12 cellular contexts compared by ENCODE assay signal in the genomic region with DNA sequence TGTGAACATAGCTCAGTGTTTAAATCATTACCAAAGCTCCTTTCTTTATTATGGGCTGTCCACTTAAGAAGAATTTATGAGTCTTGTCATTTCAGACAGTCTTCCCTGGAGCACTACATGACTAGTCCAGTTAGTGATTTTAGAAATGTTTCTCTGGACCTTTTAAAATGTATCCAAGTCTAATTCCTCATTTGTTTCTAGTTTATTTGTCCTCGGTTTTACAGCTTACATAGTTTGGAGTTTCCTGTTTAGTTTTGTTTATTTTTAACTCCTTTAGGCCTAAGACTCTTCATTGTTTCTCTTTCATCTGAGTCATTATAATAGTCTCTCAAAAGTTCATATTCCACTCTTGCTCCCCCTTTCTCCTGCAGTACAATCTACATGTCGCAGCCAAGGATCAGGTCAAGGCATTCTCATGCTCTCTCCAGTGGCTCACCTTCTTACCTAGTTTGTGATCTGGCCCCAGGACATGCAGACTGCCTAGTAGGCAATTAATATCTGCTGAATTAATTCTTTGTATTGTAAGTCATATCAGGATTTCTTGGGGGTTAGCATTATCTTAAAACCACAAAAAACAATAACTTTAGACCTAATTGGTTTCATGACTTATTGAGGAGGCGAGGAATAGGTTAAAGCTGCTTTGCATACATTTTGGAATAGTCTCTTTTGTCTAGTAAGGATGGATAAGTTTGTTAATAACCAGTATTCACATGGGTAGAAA.
DNase-seq lines count a peak whose midpoint lies in the region; TF ChIP-seq lines count a peak whose summit lies in the region.
"Had no signal": no experiment of that assay in that cellular context is flagged by ENCODE, and none has a peak within 500 bp of the region (broad histone marks: within the 10 kb centered on the region; RNA-seq: fewer than 3 reads in every experiment).

No MANE protein-coding gene starts in this region.

- peaks cover 28% of the 10 kb centered on the region for H3F3A ChIP-seq in neural progenitor cell (ENCODE audit: low read depth)

- peak; percentile 37 for DNase-seq in GM04503 (ENCODE audit: low read depth)
- DNase-seq in LHCN-M2 (ENCODE audit: low read depth), result peak; percentile 20
- peak; percentile 32 for DNase-seq in dermis blood vessel endothelial cell
- DNase-seq in neural progenitor cell (ENCODE audit: low spot score), result no peak
- DNase-seq in vagina (ENCODE audit: extremely low spot score in 2 of 2), result no peak
- DNase-seq in stimulated activated CD8-positive, alpha-beta memory T cell treated with anti-CD3 and anti-CD28 coated beads, Interleukin-4, amount 100 ng/mL, for 48 hours, result no peak
- DNase-seq in DMS 273 treated with DMSO at 0.1 percent for 48 hours (lab: John Stamatoyannopoulos, UW), result no peak
- DNase-seq in NCI-H128 (lab: John Stamatoyannopoulos, UW; ENCODE audit: unreplicated experiment), result no peak
- DNase-seq: activated CD8-positive, alpha-beta T cell treated with anti-CD3 and anti-CD28 coated beads, Interleukin-2, amount 10 ng/mL, durations not matched to agents 7 days and 5 days; activated naive CD4-positive, alpha-beta T cell treated with Interleukin-2 at 50 U/mL for 16 hours; stimulated activated CD4-positive, alpha-beta T cell treated with anti-CD3 and anti-CD28 coated beads, Interleukin-4, amount 100 ng/mL, for 24 hours had no signal

- intact Hi-C loops in vagina (cut with DNase I), result no loop called here

- H3K4me3 ChIP-seq in neural progenitor cell (no peak overlapping the region), vagina (no peak overlapping the region)

- no peaks in the 10 kb centered on the region for H3K9me3 Mint-ChIP-seq in neural progenitor cell
- H3K9me3 Mint-ChIP-seq: memory B cell had no signal

- H3K4me1 Mint-ChIP-seq in neural progenitor cell, result peaks cover 33% of the 10 kb centered on the region

- no peak overlapping the region for H3K4me3 Mint-ChIP-seq in neural progenitor cell
- H3K4me3 Mint-ChIP-seq: activated CD8-positive, alpha-beta T cell treated with anti-CD3 and anti-CD28 coated beads, Interleukin-2, amount 10 ng/mL, durations not matched to agents 7 days and 5 days; memory B cell had no signal

- H3K36me3 Mint-ChIP-seq in neural progenitor cell, result peaks cover 5% of the 10 kb centered on the region
- H3K36me3 Mint-ChIP-seq: memory B cell had no signal

- H3K27ac Mint-ChIP-seq in neural progenitor cell, result no peak overlapping the region
- H3K27ac Mint-ChIP-seq: activated CD8-positive, alpha-beta T cell treated with anti-CD3 and anti-CD28 coated beads, Interleukin-2, amount 10 ng/mL, durations not matched to agents 7 days and 5 days had no signal

- H3K9me3 ChIP-seq in neural progenitor cell (ENCODE audit: low read depth) (no peaks in the 10 kb centered on the region), vagina (no peaks in the 10 kb centered on the region)

- peaks cover 66% of the 10 kb centered on the region for H4K20me1 ChIP-seq in neural progenitor cell (ENCODE audit: low read depth)

- peak overlapping the region; percentile 55 for H3K4me2 ChIP-seq in neural progenitor cell

- no peak overlapping the region for H3K9ac ChIP-seq in neural progenitor cell

- no peak for TF ChIP-seq POLR2A in vagina (IDR thresholded peaks at IDR 0.05)

- H3K36me3 ChIP-seq in neural progenitor cell, result peaks cover 2% of the 10 kb centered on the region
- H3K36me3 ChIP-seq in vagina, result no peaks in the 10 kb centered on the region

- no peak overlapping the region for H2AFZ ChIP-seq in neural progenitor cell (replicated peaks)

- H3K27me3 ChIP-seq in neural progenitor cell (no peaks in the 10 kb centered on the region), vagina (no peaks in the 10 kb centered on the region)

- no peaks in the 10 kb centered on the region for H3K27me3 Mint-ChIP-seq in neural progenitor cell (ENCODE audit: insufficient read depth, low read depth)
- H3K27me3 Mint-ChIP-seq: memory B cell had no signal

- TF ChIP-seq CTCF in neural progenitor cell (IDR thresholded peaks at IDR 0.05) (no peak), vagina (IDR thresholded peaks at IDR 0.05) (no peak)

- H3K27ac ChIP-seq in neural progenitor cell (no peak overlapping the region), vagina (no peak overlapping the region)

- H3K4me1 ChIP-seq in neural progenitor cell, result peaks cover 20% of the 10 kb centered on the region
- peaks cover 11% of the 10 kb centered on the region for H3K4me1 ChIP-seq in vagina

- H3K79me2 ChIP-seq in neural progenitor cell (ENCODE audit: low read depth), result peaks cover 70% of the 10 kb centered on the region

Comparison
In these comparisons a context has a peak if more than half of its experiments do, and no peak if none do; other contexts are left out.
1. DNase-seq: peak in GM04503 (single experiment), LHCN-M2 (single experiment) and dermis blood vessel endothelial cell (single experiment); none in neural progenitor cell (single experiment), vagina (0 of 2), stimulated activated CD8-positive, alpha-beta memory T cell treated with anti-CD3 and anti-CD28 coated beads, Interleukin-4, amount 100 ng/mL, for 48 hours (single experiment), DMS 273 treated with DMSO at 0.1 percent for 48 hours (single experiment) and NCI-H128 (single experiment).